8 cellular contexts compared by ENCODE assay signal in the genomic region with DNA sequence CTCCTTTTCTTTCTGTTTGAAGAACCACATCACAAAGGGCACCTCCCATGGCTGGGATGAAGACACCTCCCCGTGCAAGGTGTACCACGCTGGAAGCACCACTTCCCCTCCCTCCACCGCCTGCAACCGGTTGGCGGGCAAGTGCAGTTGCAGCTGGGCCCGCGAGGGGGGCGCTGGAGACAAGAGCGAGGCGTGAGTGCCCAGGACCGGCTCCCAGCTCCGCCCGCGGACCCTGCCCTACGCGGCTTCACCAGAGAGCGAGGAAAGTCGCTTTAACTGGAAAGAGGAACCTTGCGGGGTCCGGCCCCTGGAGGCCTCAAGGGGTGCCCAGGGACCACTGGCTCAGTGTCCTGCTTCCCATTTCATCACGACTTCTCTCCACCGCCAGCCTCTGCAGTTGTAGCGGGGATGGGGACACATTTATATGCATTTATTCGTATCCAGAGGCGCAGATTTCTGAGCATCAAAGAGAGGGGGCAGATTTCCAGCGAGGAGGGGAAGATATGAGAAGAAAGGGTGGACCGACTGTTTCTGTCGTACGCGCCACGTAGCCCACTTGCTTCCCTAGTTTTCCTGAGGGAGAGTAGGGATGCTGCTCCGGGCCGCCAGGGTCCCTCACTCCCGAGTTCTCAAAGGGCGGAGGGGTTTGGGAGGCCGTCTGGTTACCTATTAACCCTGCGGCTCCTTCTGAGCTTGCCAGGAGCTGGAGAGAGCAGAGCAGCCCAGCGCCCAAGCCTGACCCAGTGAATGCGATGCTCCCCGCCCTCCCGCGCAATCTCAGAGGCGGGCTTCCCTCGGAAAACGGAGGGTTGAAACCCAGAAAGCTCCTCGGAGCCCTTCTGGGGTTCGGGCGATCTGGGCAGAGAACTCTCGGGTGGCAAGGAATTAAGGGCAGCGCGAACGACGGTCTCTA. TPM values are rescaled to one million over a fixed set of nuclear protein-coding genes. Genes with fewer than 3 reads are reported as not detected.
DNase-seq lines count a peak whose midpoint lies in the region; ATAC-seq and TF ChIP-seq lines count a peak whose summit lies in the region.

No MANE protein-coding gene starts in this region.

- TF ChIP-seq CTCF in Caco-2 (IDR thresholded peaks at IDR 0.05; ENCODE audit: insufficient read depth in 1 of 2, low read depth in 1 of 2, low read length in 1 of 2, severe bottlenecking in 1 of 2, unreplicated experiment in 1 of 2) (peak; percentile 97 to 99), osteoblast (IDR thresholded peaks at IDR 0.05; ENCODE audit: extremely low read depth, low read depth, low read length) (peak; percentile 47), uterus (IDR thresholded peaks at IDR 0.05) (peak; percentile 49 to 61 (median 58))

- intact Hi-C loops in Caco-2 (cut with micrococcal nuclease; ENCODE audit: unreplicated experiment) = loop anchor here (1.0 kb wide), 6 partner anchors 11 to 89 kb away; a partner anchor contains a TSS
- intact Hi-C loops in uterus (cut with DNase I; ENCODE audit: low total_unique reads) = no loop called here

- POLR2A ChIA-PET in Caco-2 (lab: Charles Lee) = interaction anchor here (0.6 to 1.6 kb wide), 5 partner anchors 12 to 136 kb away, joined by 3 to 7 read pairs (median 6); a partner anchor contains a TSS

- BruUV-seq in Caco-2 (replicated peaks; lab: Mats Ljungman, UMichigan) = no TSS peak

- H3K27me3 Mint-ChIP-seq in Caco-2 (ENCODE audit: insufficient read depth, unreplicated experiment) = no peaks in the 10 kb centered on the region
- H3K27me3 Mint-ChIP-seq in activated naive CD4-positive, alpha-beta T cell treated with anti-CD3 and anti-CD28 coated beads, Interleukin-2, amount 50 U/mL, for 24 hours = peaks cover 21% of the 10 kb centered on the region

- CTCF ChIA-PET in Caco-2 (lab: Charles Lee) = interaction anchor here (0.6 to 1.9 kb wide), 33 partner anchors 10 to 1668 kb away, joined by 3 to 71 read pairs (median 5); a partner anchor contains a TSS

- H3K4me2 ChIP-seq in osteoblast (ENCODE audit: insufficient read depth, low read length) = peak overlapping the region; percentile 66

- ATAC-seq in GM19455 (IDR thresholded peaks at IDR 0.05; ENCODE audit: unreplicated experiment) (peak; percentile 46), HG03558 (IDR thresholded peaks at IDR 0.05; ENCODE audit: extremely low read depth, unreplicated experiment) (peak; percentile 41)

- H3K27me3 ChIP-seq in Caco-2 (replicated peaks; ENCODE audit: control insufficient read depth, insufficient read depth, low read length) (no peaks in the 10 kb centered on the region), SJSA1 (replicated peaks) (no peaks in the 10 kb centered on the region), osteoblast (ENCODE audit: insufficient read depth, low read length) (peaks cover 72% of the 10 kb centered on the region), uterus (peaks cover 23% of the 10 kb centered on the region in 2 donors)

- DNase-seq in Caco-2 (peak; percentile 93 to 97), SJSA1 (ENCODE audit: low read depth in 1 of 2, low spot score in 2 of 2) (peak; percentile 32 to 51), globus pallidus (ENCODE audit: low spot score) (peak; percentile 62), osteoblast (ENCODE audit: insufficient read length, low spot score, missing footprints) (peak; percentile 97), uterus (peak in 1 of 2 donors; percentile 53)

- H3K4me1 ChIP-seq in Caco-2 (peaks cover 20% of the 10 kb centered on the region), SJSA1 (replicated peaks) (peaks cover 27% of the 10 kb centered on the region), osteoblast (ENCODE audit: insufficient read depth, low read length) (peaks cover 14% of the 10 kb centered on the region), uterus (peaks cover 0 to 26% of the 10 kb centered on the region in 2 donors)

- peaks cover 8% of the 10 kb centered on the region for H3K4me1 Mint-ChIP-seq in Caco-2 (ENCODE audit: low read depth, unreplicated experiment)
- peaks cover 29% of the 10 kb centered on the region for H3K4me1 Mint-ChIP-seq in activated naive CD4-positive, alpha-beta T cell treated with anti-CD3 and anti-CD28 coated beads, Interleukin-2, amount 50 U/mL, for 24 hours

- peaks cover 16% of the 10 kb centered on the region for H3K36me3 Mint-ChIP-seq in Caco-2 (ENCODE audit: insufficient read depth, unreplicated experiment)
- H3K36me3 Mint-ChIP-seq in activated naive CD4-positive, alpha-beta T cell treated with anti-CD3 and anti-CD28 coated beads, Interleukin-2, amount 50 U/mL, for 24 hours = no peaks in the 10 kb centered on the region

- peak overlapping the region; percentile 91 for H3K4me3 Mint-ChIP-seq in Caco-2 (ENCODE audit: unreplicated experiment)
- H3K4me3 Mint-ChIP-seq in activated naive CD4-positive, alpha-beta T cell treated with anti-CD3 and anti-CD28 coated beads, Interleukin-2, amount 50 U/mL, for 24 hours = peak overlapping the region; percentile 78

- no peaks in the 10 kb centered on the region for H3K9me3 Mint-ChIP-seq in Caco-2 (ENCODE audit: unreplicated experiment)
- no peaks in the 10 kb centered on the region for H3K9me3 Mint-ChIP-seq in activated naive CD4-positive, alpha-beta T cell treated with anti-CD3 and anti-CD28 coated beads, Interleukin-2, amount 50 U/mL, for 24 hours

- H3K27ac ChIP-seq in SJSA1 = no peak overlapping the region
- H3K27ac ChIP-seq in osteoblast (ENCODE audit: low read depth, low read length) = no peak overlapping the region
- peak overlapping the region; percentile 84 to 87 for H3K27ac ChIP-seq in uterus

- H2AFZ ChIP-seq in osteoblast (ENCODE audit: low read length) = peak overlapping the region; percentile 38

- H3K4me3 ChIP-seq in Caco-2 (ENCODE audit: low read depth, low read length) = peak overlapping the region; percentile 33
- H3K4me3 ChIP-seq in SJSA1 = no peak overlapping the region
- peak overlapping the region; percentile 59 for H3K4me3 ChIP-seq in osteoblast (ENCODE audit: insufficient read depth, low read length)
- H3K4me3 ChIP-seq in uterus = peak overlapping the region in 1 of 2 donors; percentile 12

- H3K27ac Mint-ChIP-seq in Caco-2 (ENCODE audit: unreplicated experiment) = peak overlapping the region; percentile 46
- no peak overlapping the region for H3K27ac Mint-ChIP-seq in activated naive CD4-positive, alpha-beta T cell treated with anti-CD3 and anti-CD28 coated beads, Interleukin-2, amount 50 U/mL, for 24 hours

- peaks cover 12% of the 10 kb centered on the region for H4K20me1 ChIP-seq in osteoblast (ENCODE audit: insufficient read depth, low read length)

- H3K36me3 ChIP-seq in Caco-2 (ENCODE audit: control insufficient read depth, insufficient read depth, low read length) (no peaks in the 10 kb centered on the region), SJSA1 (no peaks in the 10 kb centered on the region), osteoblast (ENCODE audit: insufficient read depth, low read length) (no peaks in the 10 kb centered on the region), uterus (no peaks in the 10 kb centered on the region)

- no peaks in the 10 kb centered on the region for H3K79me2 ChIP-seq in osteoblast (ENCODE audit: insufficient read depth, low read length)

- no peak for TF ChIP-seq POLR2A in uterus (IDR thresholded peaks at IDR 0.05)

- H3K9me3 ChIP-seq in Caco-2 = no peaks in the 10 kb centered on the region
- H3K9me3 ChIP-seq in SJSA1 (replicated peaks) = no peaks in the 10 kb centered on the region
- H3K9me3 ChIP-seq in osteoblast (ENCODE audit: low read depth, low read length) = no peaks in the 10 kb centered on the region
- no peaks in the 10 kb centered on the region for H3K9me3 ChIP-seq in uterus

RNA-seq across cellular contexts. Expression of a gene that starts 3.5 kb away (rescaled TPM):
- total RNA-seq in Caco-2 (2022) (5.3 and 6.1 TPM in 2 replicates), osteoblast (under 0.01 and 0.29 TPM in 2 replicates), uterus (10 to 100 TPM; 18.7 to 91.6 (median 47.7) TPM)
- total RNA-seq in SJSA1 (2014; rRNA removed; shearing (Covaris generic)) = 0.18 TPM in 1 of 2 replicates, not detected in the other

RNA-seq across cellular contexts. Expression of a gene that starts 6.6 kb away (rescaled TPM):
- total RNA-seq in Caco-2 (2022) (0.28 TPM in 1 of 2 replicates, not detected in the other), osteoblast (not detected in 2 replicates), uterus (1 to 10 TPM in 2 of 4 donors, not detected in 2; 1.9 to 2.2 TPM)
- not detected in 2 replicates for total RNA-seq in SJSA1 (2014; rRNA removed; shearing (Covaris generic))

RNA-seq across cellular contexts. Expression of a gene that starts 18.9 kb away (rescaled TPM):
- total RNA-seq in Caco-2 (2022) = 5.7 and 7.8 TPM in 2 replicates
- total RNA-seq in SJSA1 (2014; rRNA removed; shearing (Covaris generic)) = 2.9 and 5.2 TPM in 2 replicates
- under 0.01 TPM in 1 of 2 replicates, not detected in the other for total RNA-seq in osteoblast
- 10 to 100 TPM in 1 of 4 donors, under 1 TPM in 1, not detected in 2; 0.62 to 16.4 TPM for total RNA-seq in uterus

RNA-seq across cellular contexts. Expression of a gene that starts 41.6 kb away (rescaled TPM):
- 28.3 and 33.2 TPM in 2 replicates for total RNA-seq in Caco-2 (2022)
- total RNA-seq in SJSA1 (2014; rRNA removed; shearing (Covaris generic)) = 15.3 and 16.3 TPM in 2 replicates
- total RNA-seq in osteoblast = 10.6 and 10.9 TPM in 2 replicates
- 10 to 100 TPM in 3 of 4 donors, 1 to 10 TPM in 1; 5.1 to 36.6 (median 24.5) TPM for total RNA-seq in uterus

Comparison
In these comparisons a context has a peak if more than half of its experiments do, and no peak if none do; other contexts are left out.
1. CTCF ChIP-seq: peak in every context shown above with its lines; median percentile 98 in Caco-2; 58 in uterus; 47 in osteoblast.
2. H3K27ac ChIP-seq: peak in uterus (2 of 2); none in SJSA1 (single experiment) and osteoblast (single experiment).